Comparison of ENCODE assay signal across 21 cellular contexts in the genomic region with DNA sequence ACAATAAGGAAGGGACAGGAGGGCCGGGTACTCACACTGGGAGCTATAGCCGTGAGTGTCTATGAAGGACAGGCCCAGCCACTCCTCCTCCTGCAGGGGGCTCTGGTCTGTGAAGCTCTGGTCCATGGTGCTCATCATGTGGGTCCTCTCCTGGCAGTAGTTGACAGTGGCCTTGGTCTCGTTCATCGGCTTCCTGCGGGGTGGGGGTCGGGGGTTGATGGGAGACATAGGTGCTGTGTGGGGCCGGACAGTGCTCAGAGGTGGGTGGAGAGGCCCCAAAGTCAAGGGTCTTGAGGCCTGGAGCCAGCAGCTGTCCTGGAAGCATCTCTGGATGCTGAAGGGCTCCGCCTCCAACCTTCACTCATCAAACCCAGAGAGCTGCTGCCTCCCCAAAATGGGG.
"Had no signal": no experiment of that assay in that cellular context is flagged by ENCODE, and none has a peak within 500 bp of the region (broad histone marks: within the 10 kb centered on the region; RNA-seq: fewer than 3 reads in every experiment).

No MANE protein-coding gene starts in this region.

- H3K27ac ChIP-seq: colonic mucosa, esophagus muscularis mucosa, gastrocnemius medialis, heart right ventricle, left ventricle myocardium inferior, lower lobe of right lung, pancreas, psoas muscle, skin epidermis had no signal

- H3K27me3 ChIP-seq: colonic mucosa, gastrocnemius medialis, pancreas had no signal

- H3K36me3 ChIP-seq: colonic mucosa, esophagus muscularis mucosa, gastrocnemius medialis, heart right ventricle, left ventricle myocardium inferior, lower lobe of right lung, pancreas had no signal

- H3K9me3 ChIP-seq: colonic mucosa, lower lobe of right lung, pancreas had no signal

- H3K4me1 ChIP-seq: colonic mucosa, esophagus muscularis mucosa, gastrocnemius medialis, heart right ventricle, left ventricle myocardium inferior, lower lobe of right lung, pancreas, psoas muscle had no signal

- H3K4me3 ChIP-seq: colonic mucosa, esophagus muscularis mucosa, gastrocnemius medialis, heart right ventricle, left ventricle myocardium inferior, lower lobe of right lung, pancreas, psoas muscle, skin epidermis had no signal

- DNase-seq: cerebellar nuclear complex; colonic mucosa; effector CD8-positive, alpha-beta T cell; gastrocnemius medialis; heart right ventricle; hypothalamus; left ventricle myocardium inferior; lower lobe of right lung; natural killer cell; nucleus accumbens; pancreas; psoas muscle; retina; stimulated activated CD4-positive, alpha-beta T cell treated with anti-CD3 and anti-CD28 coated beads, Interleukin-12 subunit alpha, Interleukin-12 subunit beta, amount 100 ng/mL, for 4 hours; stimulated activated naive CD4-positive, alpha-beta T cell; trophoblast cell had no signal

- ATAC-seq: gastrocnemius medialis, heart right ventricle, natural killer cell, pancreas, psoas muscle, sciatic nerve had no signal

- FAIRE-seq: endometrium, islet of Langerhans, pancreas had no signal
